In the genomic region with DNA sequence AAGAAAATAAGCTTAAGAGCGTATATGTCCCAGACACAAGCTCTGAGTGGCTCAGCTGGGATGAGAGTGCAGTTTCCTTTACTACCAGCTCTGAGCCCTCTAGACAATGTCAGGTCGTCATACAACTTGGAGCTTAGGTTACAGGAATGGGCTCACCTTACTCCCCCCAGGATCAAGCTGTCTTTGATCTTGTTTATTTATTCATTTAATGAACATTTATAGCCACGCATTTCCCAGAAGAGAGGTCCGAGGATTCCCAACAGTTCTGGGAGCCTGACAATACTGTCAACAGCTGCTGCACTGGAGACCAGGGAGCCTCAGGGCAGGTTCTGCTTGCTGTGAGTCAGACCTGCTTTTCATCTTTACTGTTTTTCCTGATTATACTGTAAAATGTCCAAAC, we compare ENCODE assay signal across 14 cellular contexts.
A peak's percentile ranks its signal among the peaks of the same experiment; 100 is the strongest.
DNase-seq lines count a peak whose midpoint lies in the region; TF ChIP-seq lines count a peak whose summit lies in the region.
"Had no signal": no experiment of that assay in that cellular context is flagged by ENCODE, and none has a peak within 500 bp of the region (broad histone marks: within the 10 kb centered on the region; RNA-seq: fewer than 3 reads in every experiment).

No MANE protein-coding gene starts in this region.

- H3K4me3 Mint-ChIP-seq in nephron progenitor cell (no peak overlapping the region), progenitor cell of endocrine pancreas (ENCODE audit: low read depth) (no peak overlapping the region)
- H3K4me3 Mint-ChIP-seq: IgD-negative memory B cell, memory B cell had no signal

- H3K27me3 Mint-ChIP-seq in nephron progenitor cell (ENCODE audit: low read depth, poor library complexity), result peaks cover 4% of the 10 kb centered on the region
- no peaks in the 10 kb centered on the region for H3K27me3 Mint-ChIP-seq in progenitor cell of endocrine pancreas
- H3K27me3 Mint-ChIP-seq: memory B cell had no signal

- DNase-seq in Daoy (ENCODE audit: low read depth) (peak; percentile 15), NCI-H2107 (lab: John Stamatoyannopoulos, UW) (peak; percentile 26), T1000 (lab: John Stamatoyannopoulos, UW) (peak; percentile 22), nephron progenitor cell (no peak), KG1 (lab: John Stamatoyannopoulos, UW) (no peak), progenitor cell of endocrine pancreas (ENCODE audit: low spot score, unreplicated experiment) (no peak), NCI-H1436 (lab: John Stamatoyannopoulos, UW) (no peak), NCI-H187 treated with DMSO at 0.1 percent for 48 hours (lab: John Stamatoyannopoulos, UW) (no peak)
- DNase-seq: activated CD8-positive, alpha-beta memory T cell treated with anti-CD3 and anti-CD28 coated beads, Interleukin-2, amount 50 U/mL, for 48 hours; hippocampal formation; NK-92 treated with Interleukin-12 subunit alpha and Interleukin-12 subunit beta, amount 100 ng/mL, for 24 hours; right lobe of liver had no signal

- H3K9me3 Mint-ChIP-seq in nephron progenitor cell, result no peaks in the 10 kb centered on the region
- H3K9me3 Mint-ChIP-seq in progenitor cell of endocrine pancreas (ENCODE audit: low read depth), result no peaks in the 10 kb centered on the region
- H3K9me3 Mint-ChIP-seq: IgD-negative memory B cell, memory B cell had no signal

- H3K27ac Mint-ChIP-seq in nephron progenitor cell (peak overlapping the region; percentile 46), progenitor cell of endocrine pancreas (no peak overlapping the region)
- H3K27ac Mint-ChIP-seq: IgD-negative memory B cell, memory B cell had no signal

- H3K4me1 Mint-ChIP-seq in nephron progenitor cell (peaks cover 28% of the 10 kb centered on the region), progenitor cell of endocrine pancreas (ENCODE audit: low read depth) (no peaks in the 10 kb centered on the region)
- H3K4me1 Mint-ChIP-seq: IgD-negative memory B cell, memory B cell had no signal

- TF ChIP-seq CTCF in nephron progenitor cell (IDR thresholded peaks at IDR 0.05), result no peak
- TF ChIP-seq CTCF in progenitor cell of endocrine pancreas (IDR thresholded peaks at IDR 0.05; ENCODE audit: unreplicated experiment), result no peak

- H3K36me3 Mint-ChIP-seq in nephron progenitor cell (ENCODE audit: low read depth) (no peaks in the 10 kb centered on the region), progenitor cell of endocrine pancreas (ENCODE audit: insufficient read depth) (no peaks in the 10 kb centered on the region)
- H3K36me3 Mint-ChIP-seq: IgD-negative memory B cell, memory B cell had no signal

Comparison
In these comparisons a context has a peak if more than half of its experiments do, and no peak if none do; other contexts are left out.
1. DNase-seq: peak in Daoy (single experiment), NCI-H2107 (single experiment) and T1000 (single experiment); none in nephron progenitor cell (single experiment), KG1 (single experiment), progenitor cell of endocrine pancreas (single experiment), NCI-H1436 (single experiment) and NCI-H187 treated with DMSO at 0.1 percent for 48 hours (single experiment).